Comparison of ENCODE assay signal across 5 cellular contexts in genomic region chr9:22588918-22589317, GRCh38.
"Had no signal": no experiment of that assay in that cellular context is flagged by ENCODE, and none has a peak within 500 bp of the region (broad histone marks: within the 10 kb centered on the region; RNA-seq: fewer than 3 reads in every experiment).

No MANE protein-coding gene starts in this region.

- H3K27ac ChIP-seq: HL-60 had no signal

- H3K4me3 ChIP-seq: K562 had no signal

- FAIRE-seq: HTR-8/SVneo, K562 had no signal

- DNase-seq: KBM-7, KG1 had no signal

- ATAC-seq: K562 had no signal
